8 cellular contexts compared by ENCODE assay signal in the genomic region with DNA sequence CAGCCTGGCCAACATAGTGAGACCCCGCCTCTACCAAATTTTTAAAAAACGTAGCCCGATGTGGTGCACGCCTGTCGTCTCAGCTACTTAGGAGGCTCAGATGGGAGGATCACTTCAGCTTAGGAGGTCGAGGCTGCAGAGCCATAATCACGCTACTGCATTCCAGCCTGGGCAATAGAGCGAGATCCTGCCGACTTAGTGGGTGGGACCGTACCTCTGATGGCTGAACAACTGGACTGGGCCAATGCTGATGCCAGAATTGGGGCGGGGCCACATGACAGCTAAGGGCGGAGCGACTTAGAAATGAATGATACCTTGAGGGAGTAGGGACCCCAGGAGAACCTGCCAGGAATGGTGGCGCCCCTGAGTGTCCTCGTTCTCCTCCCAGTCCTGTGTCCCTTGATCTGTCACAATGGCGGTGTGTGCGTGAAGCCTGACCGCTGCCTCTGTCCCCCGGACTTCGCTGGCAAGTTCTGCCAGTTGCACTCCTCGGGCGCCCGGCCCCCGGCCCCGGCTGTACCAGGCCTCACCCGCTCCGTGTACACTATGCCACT. TPM values are rescaled to one million over a fixed set of nuclear protein-coding genes. Genes with fewer than 3 reads are reported as not detected.
A peak's percentile ranks its signal among the peaks of the same experiment; 100 is the strongest.
DNase-seq lines count a peak whose midpoint lies in the region; ATAC-seq, FAIRE-seq and TF ChIP-seq lines count a peak whose summit lies in the region.

No MANE protein-coding gene starts in this region.

- peak overlapping the region; percentile 85 for H3K4me3 Mint-ChIP-seq in activated CD4-positive, alpha-beta T cell treated with anti-CD3 and anti-CD28 coated beads, Interleukin-2, amount 10 ng/mL, durations not matched to agents 7 days and 5 days
- peak overlapping the region; percentile 81 for H3K4me3 Mint-ChIP-seq in activated T-cell treated with anti-CD3 and anti-CD28 coated beads, Interleukin-2, amount 50 U/mL, for 4 hours

- FAIRE-seq in kidney (lab: Jason Lieb, UNC), result no peak

- POLR2A ChIA-PET in activated CD4-positive, alpha-beta T cell treated with anti-CD3 and anti-CD28 coated beads, Interleukin-2, amount 10 ng/mL, durations not matched to agents 7 days and 5 days (lab: Charles Lee), result interaction anchor here (1.0 kb wide), 1 partner anchor 10 kb away, joined by 3 read pairs; no protein-coding TSS in a partner anchor

- H3K9me3 ChIP-seq in thyroid gland, result no peaks in the 10 kb centered on the region
- H3K9me3 ChIP-seq in kidney (ENCODE audit: control insufficient read depth in 1 of 2, low read length in 2 of 2), result no peaks in the 10 kb centered on the region

- peaks cover 2% of the 10 kb centered on the region for H3K36me3 Mint-ChIP-seq in activated CD4-positive, alpha-beta T cell treated with anti-CD3 and anti-CD28 coated beads, Interleukin-2, amount 10 ng/mL, durations not matched to agents 7 days and 5 days (ENCODE audit: low read depth)
- H3K36me3 Mint-ChIP-seq in activated T-cell treated with anti-CD3 and anti-CD28 coated beads, Interleukin-2, amount 50 U/mL, for 4 hours (ENCODE audit: insufficient read depth), result no peaks in the 10 kb centered on the region

- H3K4me1 ChIP-seq in thyroid gland, result peaks cover 52 to 75% of the 10 kb centered on the region in 2 donors
- peaks cover 3 to 30% of the 10 kb centered on the region in 2 donors for H3K4me1 ChIP-seq in kidney (ENCODE audit: control insufficient read depth in 1 of 2, insufficient read depth in 1 of 2, low read depth in 1 of 2, low read length in 2 of 2)

- H3K27ac ChIP-seq in thyroid gland (peak overlapping the region; percentile 56 to 96 (median 74)), kidney (ENCODE audit: low read depth in 2 of 2, low read length in 2 of 2) (no peak overlapping the region)

- CTCF ChIA-PET in activated CD4-positive, alpha-beta T cell treated with anti-CD3 and anti-CD28 coated beads, Interleukin-2, amount 10 ng/mL, durations not matched to agents 7 days and 5 days (lab: Charles Lee), result interaction anchor here (0.6 to 2.2 kb wide), 5 partner anchors 12 to 1216 kb away, joined by 3 to 12 read pairs (median 3); no protein-coding TSS in a partner anchor

- H3K4me1 Mint-ChIP-seq in activated CD4-positive, alpha-beta T cell treated with anti-CD3 and anti-CD28 coated beads, Interleukin-2, amount 10 ng/mL, durations not matched to agents 7 days and 5 days, result peaks cover 71% of the 10 kb centered on the region
- H3K4me1 Mint-ChIP-seq in activated T-cell treated with anti-CD3 and anti-CD28 coated beads, Interleukin-2, amount 50 U/mL, for 4 hours (ENCODE audit: low read depth), result peaks cover 68% of the 10 kb centered on the region

- H3K9me3 Mint-ChIP-seq in activated CD4-positive, alpha-beta T cell treated with anti-CD3 and anti-CD28 coated beads, Interleukin-2, amount 10 ng/mL, durations not matched to agents 7 days and 5 days, result no peaks in the 10 kb centered on the region
- H3K9me3 Mint-ChIP-seq in activated T-cell treated with anti-CD3 and anti-CD28 coated beads, Interleukin-2, amount 50 U/mL, for 4 hours, result no peaks in the 10 kb centered on the region

- H3K27ac Mint-ChIP-seq in activated CD4-positive, alpha-beta T cell treated with anti-CD3 and anti-CD28 coated beads, Interleukin-2, amount 10 ng/mL, durations not matched to agents 7 days and 5 days, result peak overlapping the region; percentile 98

- TF ChIP-seq POLR2A in thyroid gland (IDR thresholded peaks at IDR 0.05), result no peak

- intact Hi-C loops in thyroid gland (cut with DNase I) (no loop called here), kidney (cut with DNase I) (no loop called here)

- H3K4me3 ChIP-seq in thyroid gland (replicated peaks in 1 of 3), result peak overlapping the region in 1 of 3 donors; percentile 36
- H3K4me3 ChIP-seq in kidney (ENCODE audit: low read length in 2 of 2), result peak overlapping the region in 1 of 2 donors; percentile 34

- TF ChIP-seq CTCF in thyroid gland (IDR thresholded peaks at IDR 0.05), result no peak
- no peak for TF ChIP-seq CTCF in kidney (IDR thresholded peaks at IDR 0.05; ENCODE audit: borderline replicate concordance, extremely low read depth, insufficient read depth)

- H3K36me3 ChIP-seq in thyroid gland, result no peaks in the 10 kb centered on the region
- no peaks in the 10 kb centered on the region for H3K36me3 ChIP-seq in kidney (ENCODE audit: control insufficient read depth in 1 of 2, insufficient read depth in 2 of 2, low read length in 2 of 2)

- H3K27me3 Mint-ChIP-seq in activated CD4-positive, alpha-beta T cell treated with anti-CD3 and anti-CD28 coated beads, Interleukin-2, amount 10 ng/mL, durations not matched to agents 7 days and 5 days, result peaks cover 20% of the 10 kb centered on the region
- peaks cover 12% of the 10 kb centered on the region for H3K27me3 Mint-ChIP-seq in activated T-cell treated with anti-CD3 and anti-CD28 coated beads, Interleukin-2, amount 50 U/mL, for 4 hours (ENCODE audit: low read depth)

- 32 to 41% methylated on average over 13 to 14 of the region's 27 CpGs for WGBS in thyroid gland, 2 donors

- H3K27me3 ChIP-seq in thyroid gland, result no peaks in the 10 kb centered on the region

- no peak overlapping the region for H3K9ac ChIP-seq in kidney (ENCODE audit: low read length in 2 of 2)

- ATAC-seq in activated T-cell treated with anti-CD3 and anti-CD28 coated beads, Interleukin-2, amount 50 U/mL, for 4 hours, result no peak
- no peak for ATAC-seq in GM19452 (IDR thresholded peaks at IDR 0.05; ENCODE audit: unreplicated experiment)

- DNase-seq in activated CD4-positive, alpha-beta T cell treated with anti-CD3 and anti-CD28 coated beads, Interleukin-2, amount 10 ng/mL, durations not matched to agents 7 days and 5 days, result peak; percentile 22
- DNase-seq in activated CD4-positive, alpha-beta T cell treated with anti-CD3 and anti-CD28 coated beads, Interleukin-2, amount 50 U/mL, for 4 hours, result no peak
- DNase-seq in activated T-cell treated with anti-CD3 and anti-CD28 coated beads, Interleukin-2, amount 50 U/mL, for 4 hours, result no peak
- DNase-seq in left kidney (ENCODE audit: low read depth, low spot score) (peak; percentile 17), thyroid gland (no peak), kidney (no peak), NCI-H524 (lab: John Stamatoyannopoulos, UW) (no peak)

RNA-seq across cellular contexts. Expression of a gene that starts 3.6 kb away (rescaled TPM):
- total RNA-seq in activated CD4-positive, alpha-beta T cell treated with anti-CD3 and anti-CD28 coated beads, Interleukin-2, amount 10 ng/mL, durations not matched to agents 7 days and 5 days, result 10 to 100 TPM; 71.3 to 75.7 TPM
- total RNA-seq in activated T-cell treated with anti-CD3 and anti-CD28 coated beads, Interleukin-2, amount 50 U/mL, for 4 hours, result 100 to 1,000 TPM; 210 to 251 (median 213) TPM
- 100 to 1,000 TPM; 134 to 276 (median 196) TPM for total RNA-seq in thyroid gland
- total RNA-seq in kidney, result 155 TPM
- 52.1 TPM for polyA plus RNA-seq in kidney (ENCODE audit: insufficient read depth, low read depth, low replicate concordance)

RNA-seq across cellular contexts. Expression of a gene that starts 28.1 kb away (rescaled TPM):
- total RNA-seq in activated CD4-positive, alpha-beta T cell treated with anti-CD3 and anti-CD28 coated beads, Interleukin-2, amount 10 ng/mL, durations not matched to agents 7 days and 5 days, result 100 to 1,000 TPM; 147 to 158 TPM
- 10 to 100 TPM; 80.1 to 86.1 (median 84.8) TPM for total RNA-seq in activated T-cell treated with anti-CD3 and anti-CD28 coated beads, Interleukin-2, amount 50 U/mL, for 4 hours
- 10 to 100 TPM; 33.3 to 52.1 (median 42.9) TPM for total RNA-seq in thyroid gland
- total RNA-seq in kidney, result 69.6 TPM
- 91.3 TPM for polyA plus RNA-seq in kidney (ENCODE audit: insufficient read depth, low read depth, low replicate concordance)

Comparison
In these comparisons a context has a peak if more than half of its experiments do, and no peak if none do; other contexts are left out.
1. DNase-seq: peak in activated CD4-positive, alpha-beta T cell treated with anti-CD3 and anti-CD28 coated beads, Interleukin-2, amount 10 ng/mL, durations not matched to agents 7 days and 5 days (single experiment) and left kidney (single experiment); none in activated CD4-positive, alpha-beta T cell treated with anti-CD3 and anti-CD28 coated beads, Interleukin-2, amount 50 U/mL, for 4 hours (0 of 2), activated T-cell treated with anti-CD3 and anti-CD28 coated beads, Interleukin-2, amount 50 U/mL, for 4 hours (single experiment), thyroid gland (0 of 2), kidney (single experiment) and NCI-H524 (0 of 2).
2. H3K27ac ChIP-seq: peak in thyroid gland (3 of 3); none in kidney (0 of 2).